9 cellular contexts compared by ENCODE assay signal in genomic region chr18:26575865-26576217, GRCh38. TPM values are rescaled to one million over a fixed set of nuclear protein-coding genes. Genes with fewer than 3 reads are reported as not detected.
DNase-seq lines count a peak whose midpoint lies in the region; ATAC-seq and TF ChIP-seq lines count a peak whose summit lies in the region.
"Had no signal": no experiment of that assay in that cellular context is flagged by ENCODE, and none has a peak within 500 bp of the region (broad histone marks: within the 10 kb centered on the region; RNA-seq: fewer than 3 reads in every experiment).

No MANE protein-coding gene starts in this region.

- H3K4me3 ChIP-seq in RWPE2 (ENCODE audit: severe bottlenecking): no peak overlapping the region
- H3K4me3 ChIP-seq in hepatocyte: peak overlapping the region; percentile 5
- H3K4me3 ChIP-seq in skeletal muscle tissue (ENCODE audit: low read length in 3 of 3): peak overlapping the region in 2 of 3 donors; percentile 74 to 75
- no peak overlapping the region for H3K4me3 ChIP-seq in effector memory CD4-positive, alpha-beta T cell (ENCODE audit: insufficient read depth, low read depth, low read length, poor library complexity, severe bottlenecking)

- H3K27ac ChIP-seq in RWPE2 (ENCODE audit: poor library complexity, severe bottlenecking): peak overlapping the region; percentile 28
- H3K27ac ChIP-seq in hepatocyte: no peak overlapping the region
- H3K27ac ChIP-seq in skeletal muscle tissue (ENCODE audit: low read depth, low read length): no peak overlapping the region
- no peak overlapping the region for H3K27ac ChIP-seq in effector memory CD4-positive, alpha-beta T cell (ENCODE audit: insufficient read depth, low read length, poor library complexity, severe bottlenecking)

- 48% methylated on average over 8 of the region's 8 CpGs for WGBS in hepatocyte (ENCODE audit: low lambda C conversion rate, missing lambda C conversion rate)

- H3K79me2 ChIP-seq in hepatocyte: no peaks in the 10 kb centered on the region

- DNase-seq in NCI-H1417 (lab: John Stamatoyannopoulos, UW): peak in 2 of 3 experiments; percentile 55 to 71
- no peak for DNase-seq in NCI-H1417 treated with DMSO at 0.1 percent for 48 hours (lab: John Stamatoyannopoulos, UW)
- no peak for DNase-seq in RWPE2 (ENCODE audit: low spot score)
- DNase-seq in hepatocyte (ENCODE audit: low spot score): no peak
- no peak for DNase-seq in effector memory CD4-positive, alpha-beta T cell
- DNase-seq: effector CD8-positive, alpha-beta T cell had no signal

- no peaks in the 10 kb centered on the region for H3K9me2 ChIP-seq in hepatocyte (replicated peaks; ENCODE audit: insufficient read depth)

- ATAC-seq in RWPE2 (ENCODE audit: low read depth) (peak; percentile 32), GM21786 (IDR thresholded peaks at IDR 0.05; ENCODE audit: unreplicated experiment) (no peak), HG02885 (IDR thresholded peaks at IDR 0.05; ENCODE audit: poor library complexity, unreplicated experiment) (no peak)

- peak overlapping the region; percentile 85 for H3K4me2 ChIP-seq in hepatocyte

- no peaks in the 10 kb centered on the region for H3K27me3 ChIP-seq in RWPE2 (ENCODE audit: insufficient read depth, poor library complexity, severe bottlenecking)
- peaks cover 26% of the 10 kb centered on the region for H3K27me3 ChIP-seq in hepatocyte
- peaks cover 0 to 10% (median 4%) of the 10 kb centered on the region in 3 donors for H3K27me3 ChIP-seq in skeletal muscle tissue (ENCODE audit: control insufficient read depth in 3 of 3, insufficient read depth in 3 of 3, low read length in 3 of 3)
- peaks cover 6% of the 10 kb centered on the region for H3K27me3 ChIP-seq in effector memory CD4-positive, alpha-beta T cell (replicated peaks; ENCODE audit: control insufficient read depth, insufficient read depth, low read length, poor library complexity, severe bottlenecking)

- no peaks in the 10 kb centered on the region for H3K9me3 ChIP-seq in RWPE2 (ENCODE audit: severe bottlenecking)
- H3K9me3 ChIP-seq in hepatocyte (ENCODE audit: low read depth): no peaks in the 10 kb centered on the region
- no peaks in the 10 kb centered on the region for H3K9me3 ChIP-seq in skeletal muscle tissue (ENCODE audit: control insufficient read depth in 3 of 3, low read length in 3 of 3)
- no peaks in the 10 kb centered on the region for H3K9me3 ChIP-seq in effector memory CD4-positive, alpha-beta T cell (ENCODE audit: control insufficient read depth, low read length)

- H3K9ac ChIP-seq in skeletal muscle tissue (ENCODE audit: low read depth in 1 of 3, low read length in 3 of 3): peak overlapping the region in 2 of 3 donors; percentile 62 to 73

- peaks cover 21% of the 10 kb centered on the region for H3K4me1 ChIP-seq in RWPE2 (ENCODE audit: insufficient read depth, poor library complexity, severe bottlenecking)
- peaks cover 5% of the 10 kb centered on the region for H3K4me1 ChIP-seq in hepatocyte (ENCODE audit: insufficient read depth)
- peaks cover 5 to 8% (median 6%) of the 10 kb centered on the region in 3 donors for H3K4me1 ChIP-seq in skeletal muscle tissue (ENCODE audit: control insufficient read depth in 3 of 3, insufficient read depth in 3 of 3, low read length in 3 of 3)
- no peaks in the 10 kb centered on the region for H3K4me1 ChIP-seq in effector memory CD4-positive, alpha-beta T cell (ENCODE audit: control insufficient read depth, insufficient read depth, low read length, poor library complexity, severe bottlenecking)

- no peaks in the 10 kb centered on the region for H3K36me3 ChIP-seq in RWPE2 (ENCODE audit: low read depth)
- H3K36me3 ChIP-seq in hepatocyte (replicated peaks; ENCODE audit: insufficient read depth, low read depth): no peaks in the 10 kb centered on the region
- H3K36me3 ChIP-seq in skeletal muscle tissue (ENCODE audit: control insufficient read depth in 3 of 3, insufficient read depth in 3 of 3, low read length in 3 of 3): no peaks in the 10 kb centered on the region
- H3K36me3 ChIP-seq in effector memory CD4-positive, alpha-beta T cell (ENCODE audit: control insufficient read depth, insufficient read depth, low read length): no peaks in the 10 kb centered on the region

- no peaks in the 10 kb centered on the region for H4K20me1 ChIP-seq in hepatocyte (ENCODE audit: insufficient read depth, poor library complexity, severe bottlenecking)

- TF ChIP-seq CTCF in RWPE2 (IDR thresholded peaks at IDR 0.05; ENCODE audit: poor library complexity, severe bottlenecking) (no peak), hepatocyte (IDR thresholded peaks at IDR 0.05; ENCODE audit: poor library complexity) (no peak)

- peak overlapping the region; percentile 47 for H2AFZ ChIP-seq in hepatocyte

RNA-seq across cellular contexts. Expression of gene KCTD1, which starts 27.5 kb away (rescaled TPM):
- 12.0 and 13.8 TPM in 2 replicates for total RNA-seq in hepatocyte
- polyA plus RNA-seq in hepatocyte: 5.4 and 7.5 TPM in 2 replicates
- total RNA-seq in skeletal muscle tissue: 3.7 TPM

Comparison
In these comparisons a context has a peak if more than half of its experiments do, and no peak if none do; other contexts are left out.
1. DNase-seq: peak in NCI-H1417 (2 of 3); none in NCI-H1417 treated with DMSO at 0.1 percent for 48 hours (single experiment), RWPE2 (single experiment), hepatocyte (single experiment) and effector memory CD4-positive, alpha-beta T cell (0 of 3).
2. H3K4me3 ChIP-seq: peak in hepatocyte (single experiment) and skeletal muscle tissue (2 of 3); none in RWPE2 (single experiment) and effector memory CD4-positive, alpha-beta T cell (single experiment).